8 cellular contexts compared by ENCODE assay signal in genomic region chr12:117119592-117120198, GRCh38. TPM values are rescaled to one million over a fixed set of nuclear protein-coding genes. Genes with fewer than 3 reads are reported as not detected.
DNase-seq lines count a peak whose midpoint lies in the region; ATAC-seq and TF ChIP-seq lines count a peak whose summit lies in the region.

No MANE protein-coding gene starts in this region.

- H3K4me1 Mint-ChIP-seq in endodermal cell = peaks cover 30% of the 10 kb centered on the region

- peak; percentile 64 for TF ChIP-seq RAD21 in Ishikawa (IDR thresholded peaks at IDR 0.05; ENCODE audit: low read depth)
- peak; percentile 59 for TF ChIP-seq RAD21 in neural cell (conservative IDR thresholded peaks at IDR 0.05)

- no peaks in the 10 kb centered on the region for H3K36me3 Mint-ChIP-seq in endodermal cell (ENCODE audit: low read depth)

- peak overlapping the region; percentile 16 for H3K9ac ChIP-seq in endodermal cell (ENCODE audit: extremely low read depth, low read length, poor library complexity, severe bottlenecking)
- no peak overlapping the region for H3K9ac ChIP-seq in neural cell (ENCODE audit: low read length)

- H3K27ac Mint-ChIP-seq in endodermal cell = peak overlapping the region; percentile 87

- peaks cover 3% of the 10 kb centered on the region for H3K27me3 Mint-ChIP-seq in endodermal cell (ENCODE audit: insufficient read depth)

- H3F3A ChIP-seq in neural cell (ENCODE audit: insufficient read depth, low read length, poor library complexity, severe bottlenecking) = no peaks in the 10 kb centered on the region

- no peak overlapping the region for H2AFZ ChIP-seq in neural cell (ENCODE audit: low read depth, low read length)

- H3K4me1 ChIP-seq in endodermal cell (ENCODE audit: control insufficient read depth, insufficient read depth, low read length) = peaks cover 19% of the 10 kb centered on the region

- H3K27me3 ChIP-seq in endodermal cell (ENCODE audit: control insufficient read depth, insufficient read depth, low read length, poor library complexity, severe bottlenecking) (no peaks in the 10 kb centered on the region), neural cell (ENCODE audit: insufficient read depth, low read depth, low read length) (no peaks in the 10 kb centered on the region)

- no peaks in the 10 kb centered on the region for H4K20me1 ChIP-seq in neural cell (ENCODE audit: insufficient read depth)

- H3K9me3 ChIP-seq in endodermal cell (ENCODE audit: control insufficient read depth, low read length) (no peaks in the 10 kb centered on the region), neural cell (ENCODE audit: low read length) (no peaks in the 10 kb centered on the region)

- no peak overlapping the region for H3K4me2 ChIP-seq in neural cell (ENCODE audit: low read length)

- WGBS in endodermal cell (ENCODE audit: insufficient coverage in 1 of 2, insufficient read length in 1 of 2), 2 experiments = 60 to 68% methylated on average over 6 of the region's 6 CpGs

- no peaks in the 10 kb centered on the region for H3K9me2 ChIP-seq in neural cell (ENCODE audit: insufficient read depth, low read length)

- no peaks in the 10 kb centered on the region for H3K9me3 Mint-ChIP-seq in endodermal cell

- no peaks in the 10 kb centered on the region for H3K79me2 ChIP-seq in neural cell (replicated peaks; ENCODE audit: insufficient read depth, low read length)

- peak overlapping the region; percentile 50 for H3K27ac ChIP-seq in endodermal cell (ENCODE audit: low read depth, low read length)
- no peak overlapping the region for H3K27ac ChIP-seq in neural cell (ENCODE audit: low read length)

- ATAC-seq in HG02798 (IDR thresholded peaks at IDR 0.05; ENCODE audit: poor library complexity, unreplicated experiment) = no peak
- no peak for ATAC-seq in GM19455 (IDR thresholded peaks at IDR 0.05; ENCODE audit: unreplicated experiment)
- no peak for ATAC-seq in HG02884 (IDR thresholded peaks at IDR 0.05; ENCODE audit: unreplicated experiment)

- no peak for TF ChIP-seq EP300 in Ishikawa (IDR thresholded peaks at IDR 0.05; ENCODE audit: borderline replicate concordance)
- TF ChIP-seq EP300 in neural cell (conservative IDR thresholded peaks at IDR 0.05; ENCODE audit: poor library complexity, severe bottlenecking) = no peak

- peak; percentile 49 for DNase-seq in ELR (ENCODE audit: low read depth)
- DNase-seq in SK-N-DZ (ENCODE audit: low spot score) = peak; percentile 77
- peak; percentile 93 for DNase-seq in endodermal cell

- no peak overlapping the region for H3K4me3 ChIP-seq in endodermal cell (ENCODE audit: low read length)
- H3K4me3 ChIP-seq in neural cell (ENCODE audit: low read length) = no peak overlapping the region

- H3K36me3 ChIP-seq in endodermal cell (ENCODE audit: control insufficient read depth, insufficient read depth, low read length) (no peaks in the 10 kb centered on the region), neural cell (ENCODE audit: insufficient read depth, low read length) (no peaks in the 10 kb centered on the region)

- TF ChIP-seq CTCF in endodermal cell (conservative IDR thresholded peaks at IDR 0.05) (peak; percentile 90), neural cell (IDR thresholded peaks at IDR 0.05; ENCODE audit: poor library complexity, severe bottlenecking) (peak; percentile 58)

- no peak overlapping the region for H3K4me3 Mint-ChIP-seq in endodermal cell

TF ChIP-seq in Ishikawa, 13 proteins besides CTCF, POLR2A, EP300 and RAD21 (continues in another document):
- TF ChIP-seq MAX (IDR thresholded peaks at IDR 0.05) (no peak), TAF1 (IDR thresholded peaks at IDR 0.05; ENCODE audit: low read depth) (no peak), CREB1 (IDR thresholded peaks at IDR 0.05; ENCODE audit: low read depth) (no peak), FOXM1 (IDR thresholded peaks at IDR 0.05; ENCODE audit: borderline replicate concordance, low read depth) (no peak), ZBTB7A (IDR thresholded peaks at IDR 0.05; ENCODE audit: low read depth) (no peak), YY1 (IDR thresholded peaks at IDR 0.05; ENCODE audit: low read depth) (no peak), CEBPB (IDR thresholded peaks at IDR 0.05) (no peak), USF1 (IDR thresholded peaks at IDR 0.05) (no peak), NFIC (IDR thresholded peaks at IDR 0.05) (no peak), EGR1 (IDR thresholded peaks at IDR 0.05) (no peak), TCF12 (IDR thresholded peaks at IDR 0.05; ENCODE audit: low read depth) (no peak), TEAD4 (IDR thresholded peaks at IDR 0.05) (no peak)

TF ChIP-seq in neural cell, 6 proteins besides CTCF, POLR2A, EP300 and RAD21:
- TF ChIP-seq SMC3 (conservative IDR thresholded peaks at IDR 0.05; ENCODE audit: poor library complexity) (peak; percentile 54), TAF1 (IDR thresholded peaks at IDR 0.05; ENCODE audit: low read depth) (no peak)

RNA-seq across cellular contexts. Expression of gene TESC, which starts 20.5 kb away (rescaled TPM):
- polyA plus RNA-seq in SK-N-DZ (2014; cell fraction: cytosol; rRNA removed) = 177 and 188 TPM in 2 replicates
- polyA plus RNA-seq in SK-N-DZ (2014; cell fraction: nucleus; rRNA removed) = 139 and 144 TPM in 2 replicates
- total RNA-seq in endodermal cell = 10 to 100 TPM; 25.1 to 26.5 TPM
- polyA plus RNA-seq in endodermal cell (2013, experiment 1 of 2) = 7.3 TPM
- polyA plus RNA-seq in endodermal cell (2013, experiment 2 of 2) = 8.3 TPM
- 0.42 and 2.9 TPM in 2 replicates for polyA plus RNA-seq in neural cell
- 1.3 TPM in 1 of 2 replicates, not detected in the other for polyA minus RNA-seq in neural cell
